Comparison of ENCODE assay signal across 7 cellular contexts in genomic region chr16:84216144-84216543, GRCh38. TPM values are rescaled to one million over a fixed set of nuclear protein-coding genes. Genes with fewer than 3 reads are reported as not detected.
"Had no signal": no experiment of that assay in that cellular context is flagged by ENCODE, and none has a peak within 500 bp of the region (broad histone marks: within the 10 kb centered on the region; RNA-seq: fewer than 3 reads in every experiment).

No MANE protein-coding gene starts in this region.

RNA-seq across cellular contexts. Expression of gene KCNG4, which starts 23.7 kb away (rescaled TPM):
- total RNA-seq: GM23248, H1, H4, H7, H9, HFFc6 had no signal
- polyA plus RNA-seq: GM23248, GM23338, H1 had no signal

RNA-seq across cellular contexts. Expression of gene ADAD2, which starts 25.2 kb away (rescaled TPM):
- total RNA-seq: GM23248, H4, H7, HFFc6 had no signal
- polyA plus RNA-seq: GM23248 had no signal
